ENCODE assay signal across 24 cellular contexts in the genomic region with DNA sequence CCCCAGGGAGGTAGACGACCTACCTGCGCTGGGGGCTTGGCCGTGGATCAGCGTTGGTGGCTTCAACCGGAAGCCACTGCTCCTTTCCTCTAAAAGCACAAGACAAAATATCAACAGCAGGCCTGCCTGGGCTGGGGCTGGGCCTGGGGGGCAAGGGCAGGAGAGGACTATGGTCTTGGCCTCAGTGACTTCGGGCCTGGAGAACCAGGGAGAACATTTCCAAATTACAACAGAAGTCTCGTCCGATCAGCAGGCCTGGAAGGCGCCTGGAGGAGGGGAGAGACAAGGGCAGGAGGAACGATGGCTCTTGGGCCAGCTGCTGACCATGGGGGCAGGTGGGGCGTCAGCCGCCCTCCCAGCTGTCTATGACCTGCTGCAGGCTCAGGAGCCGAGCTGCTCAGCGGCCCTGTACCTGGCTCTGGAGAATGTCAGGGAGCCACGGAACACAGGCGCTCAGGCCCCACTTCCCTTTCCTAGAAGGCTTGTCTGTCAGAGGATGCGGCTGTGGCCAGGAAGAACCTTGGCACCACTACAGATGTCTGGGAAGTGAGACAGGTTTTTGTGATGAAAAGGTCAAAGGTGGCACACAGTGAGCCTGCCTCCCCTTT. TPM values are rescaled to one million over a fixed set of nuclear protein-coding genes. Genes with fewer than 3 reads are reported as not detected.
A peak's percentile ranks its signal among the peaks of the same experiment; 100 is the strongest.
DNase-seq lines count a peak whose midpoint lies in the region; ATAC-seq and TF ChIP-seq lines count a peak whose summit lies in the region.
"Had no signal": no experiment of that assay in that cellular context is flagged by ENCODE, and none has a peak within 500 bp of the region (broad histone marks: within the 10 kb centered on the region; RNA-seq: fewer than 3 reads in every experiment).

No MANE protein-coding gene starts in this region.

- no peak overlapping the region for H3K9ac ChIP-seq in endodermal cell (ENCODE audit: extremely low read depth, low read length, poor library complexity, severe bottlenecking)

- 79% methylated on average over 17 of the region's 17 CpGs for WGBS in right cardiac atrium
- WGBS in endodermal cell (ENCODE audit: insufficient coverage in 1 of 2, insufficient read length in 1 of 2), 2 experiments: 96% methylated on average over 9 to 17 of the region's 17 CpGs

- H3K4me3 Mint-ChIP-seq in endodermal cell (no peak overlapping the region), nephron (peak overlapping the region in 2 of 3 experiments; percentile 11 to 24)
- H3K4me3 Mint-ChIP-seq: activated CD4-positive, alpha-beta memory T cell treated with anti-CD3 and anti-CD28 coated beads for 36 hours; activated naive CD4-positive, alpha-beta T cell treated with anti-CD3 and anti-CD28 coated beads for 36 hours; activated T-cell treated with anti-CD3 and anti-CD28 coated beads, Interleukin-2, amount 50 U/mL, for 24 hours; CD4-positive, CD25-positive, alpha-beta regulatory T cell had no signal

- H3K4me3 ChIP-seq in right cardiac atrium (ENCODE audit: low read length) (no peak overlapping the region), endodermal cell (ENCODE audit: low read length) (no peak overlapping the region)
- H3K4me3 ChIP-seq: GM12878, left ventricle myocardium inferior had no signal

- intact Hi-C loops in right cardiac atrium (cut with DNase I): no loop called here
- intact Hi-C loops in cardiac septum (cut with DNase I): no loop called here

- no peaks in the 10 kb centered on the region for H3K4me1 Mint-ChIP-seq in endodermal cell
- peaks cover 56% of the 10 kb centered on the region for H3K4me1 Mint-ChIP-seq in nephron

- H3K9me3 ChIP-seq in right cardiac atrium (ENCODE audit: control insufficient read depth, low read length) (no peaks in the 10 kb centered on the region), endodermal cell (ENCODE audit: control insufficient read depth, low read length) (no peaks in the 10 kb centered on the region)
- H3K9me3 ChIP-seq: left ventricle myocardium inferior had no signal

- H3K27ac ChIP-seq in right cardiac atrium (ENCODE audit: low read length): no peak overlapping the region
- no peak overlapping the region for H3K27ac ChIP-seq in endodermal cell (ENCODE audit: low read depth, low read length)
- H3K27ac ChIP-seq: brain microvascular endothelial cell, left ventricle myocardium inferior had no signal

- H3K27ac Mint-ChIP-seq in endodermal cell (peak overlapping the region; percentile 81), nephron (peak overlapping the region; percentile 95 to 99 (median 97))
- H3K27ac Mint-ChIP-seq: activated CD4-positive, alpha-beta memory T cell treated with anti-CD3 and anti-CD28 coated beads for 36 hours; activated naive CD4-positive, alpha-beta T cell treated with anti-CD3 and anti-CD28 coated beads for 36 hours; activated T-cell treated with anti-CD3 and anti-CD28 coated beads, Interleukin-2, amount 50 U/mL, for 24 hours had no signal

- H3K27me3 Mint-ChIP-seq in endodermal cell (ENCODE audit: insufficient read depth) (no peaks in the 10 kb centered on the region), nephron (ENCODE audit: low read depth) (peaks cover 3% of the 10 kb centered on the region)
- H3K27me3 Mint-ChIP-seq: activated CD4-positive, alpha-beta memory T cell treated with anti-CD3 and anti-CD28 coated beads for 36 hours; activated T-cell treated with anti-CD3 and anti-CD28 coated beads, Interleukin-2, amount 50 U/mL, for 24 hours; CD4-positive, CD25-positive, alpha-beta regulatory T cell had no signal

- H3K9me3 Mint-ChIP-seq in endodermal cell (no peaks in the 10 kb centered on the region), nephron (no peaks in the 10 kb centered on the region)
- H3K9me3 Mint-ChIP-seq: activated CD4-positive, alpha-beta memory T cell treated with anti-CD3 and anti-CD28 coated beads for 36 hours; activated naive CD4-positive, alpha-beta T cell treated with anti-CD3 and anti-CD28 coated beads for 36 hours; activated T-cell treated with anti-CD3 and anti-CD28 coated beads, Interleukin-2, amount 50 U/mL, for 24 hours; CD4-positive, CD25-positive, alpha-beta regulatory T cell had no signal

- ATAC-seq in right cardiac atrium: peak in 1 of 2 donors; percentile 8
- ATAC-seq: esophagus mucosa, GM12878 had no signal

- TF ChIP-seq CTCF in endodermal cell (conservative IDR thresholded peaks at IDR 0.05): no peak
- no peak for TF ChIP-seq CTCF in nephron (IDR thresholded peaks at IDR 0.05; ENCODE audit: unreplicated experiment in 3 of 3)

- H3K36me3 ChIP-seq in endodermal cell (ENCODE audit: control insufficient read depth, insufficient read depth, low read length): peaks cover 60% of the 10 kb centered on the region

- H3K4me1 ChIP-seq in right cardiac atrium (ENCODE audit: control insufficient read depth, insufficient read depth, low read length): peaks cover 2% of the 10 kb centered on the region
- H3K4me1 ChIP-seq in endodermal cell (ENCODE audit: control insufficient read depth, insufficient read depth, low read length): no peaks in the 10 kb centered on the region

- no peaks in the 10 kb centered on the region for H3K27me3 ChIP-seq in right cardiac atrium (ENCODE audit: control insufficient read depth, insufficient read depth)
- H3K27me3 ChIP-seq in endodermal cell (ENCODE audit: control insufficient read depth, insufficient read depth, low read length, poor library complexity, severe bottlenecking): no peaks in the 10 kb centered on the region
- H3K27me3 ChIP-seq: brain microvascular endothelial cell had no signal

- H3K36me3 Mint-ChIP-seq in endodermal cell (ENCODE audit: low read depth) (peaks cover 79% of the 10 kb centered on the region), nephron (ENCODE audit: low read depth) (peaks cover 55% of the 10 kb centered on the region)

- DNase-seq in right cardiac atrium (peak in 2 of 3 donors; percentile 24 to 50), cardiac septum (ENCODE audit: low spot score) (no peak), endodermal cell (no peak), SKM-1 (lab: John Stamatoyannopoulos, UW; ENCODE audit: unreplicated experiment) (no peak), NCI-H510A (lab: John Stamatoyannopoulos, UW) (no peak), ecto neural progenitor cell (ENCODE audit: low spot score) (no peak)
- DNase-seq in NK-92 treated with Interleukin-12 subunit alpha and Interleukin-12 subunit beta, amount 100 ng/mL, for 24 hours (lab: John Stamatoyannopoulos, UW): no peak
- DNase-seq: ACHN; activated CD4-positive, alpha-beta memory T cell treated with anti-CD3 and anti-CD28 coated beads for 36 hours; activated naive CD4-positive, alpha-beta T cell treated with anti-CD3 and anti-CD28 coated beads for 36 hours; activated T-cell treated with anti-CD3 and anti-CD28 coated beads, Interleukin-2, amount 50 U/mL, for 24 hours; brain microvascular endothelial cell; CD4-positive, CD25-positive, alpha-beta regulatory T cell; DMS153; GF-D8; left ventricle myocardium inferior; NCI-H1436; NCI-H2171 treated with DMSO at 0.1 percent for 48 hours; NCI-H748 treated with DMSO at 0.1 percent for 48 hours; SIG-M5; T-helper 1 cell had no signal

RNA-seq across cellular contexts. Expression of gene CAPS, which starts 19.4 kb away (rescaled TPM):
- total RNA-seq in right cardiac atrium: 10 to 100 TPM in 2 of 4 donors, 1 to 10 TPM in 2; 8.9 to 14.2 (median 9.9) TPM
- polyA plus RNA-seq in right cardiac atrium: 7.1 TPM
- 2.7 TPM for total RNA-seq in cardiac septum
- total RNA-seq in endodermal cell: 1 to 10 TPM; 6.6 to 6.7 TPM
- polyA plus RNA-seq in endodermal cell (2013, experiment 1 of 2): 3.8 TPM
- 3.8 TPM for polyA plus RNA-seq in endodermal cell (2013, experiment 2 of 2)

RNA-seq across cellular contexts. Expression of gene VMAC, which starts 28.8 kb away (rescaled TPM):
- total RNA-seq in right cardiac atrium (1 to 10 TPM; 1.9 to 5.8 (median 3.8) TPM), cardiac septum (2.4 TPM), endodermal cell (1 to 10 TPM; 5.9 TPM)
- polyA plus RNA-seq in right cardiac atrium: 3.6 TPM
- polyA plus RNA-seq in endodermal cell (2013, experiment 1 of 2): 3.5 TPM
- polyA plus RNA-seq in endodermal cell (2013, experiment 2 of 2): 3.4 TPM

RNA-seq across cellular contexts. Expression of gene NDUFA11, which starts 29.9 kb away (rescaled TPM):
- total RNA-seq in right cardiac atrium: 100 to 1,000 TPM; 515 to 756 (median 624) TPM
- polyA plus RNA-seq in right cardiac atrium: 1,214 TPM
- 414 TPM for total RNA-seq in cardiac septum
- 100 to 1,000 TPM; 242 to 269 TPM for total RNA-seq in endodermal cell
- 216 TPM for polyA plus RNA-seq in endodermal cell (2013, experiment 1 of 2)
- 206 TPM for polyA plus RNA-seq in endodermal cell (2013, experiment 2 of 2)

RNA-seq across cellular contexts. Expression of gene RANBP3, which starts 44.4 kb away (rescaled TPM):
- total RNA-seq in right cardiac atrium: 10 to 100 TPM; 54.8 to 73.8 (median 67.7) TPM
- 49.6 TPM for polyA plus RNA-seq in right cardiac atrium
- 49.0 TPM for total RNA-seq in cardiac septum
- total RNA-seq in endodermal cell: 10 to 100 TPM; 77.4 to 81.4 TPM
- 72.9 TPM for polyA plus RNA-seq in endodermal cell (2013, experiment 1 of 2)
- polyA plus RNA-seq in endodermal cell (2013, experiment 2 of 2): 60.6 TPM

Comparison
In these comparisons a context has a peak if more than half of its experiments do, and no peak if none do; other contexts are left out.
1. DNase-seq: peak in right cardiac atrium (2 of 3); none in cardiac septum (single experiment), endodermal cell (single experiment), NK-92 treated with Interleukin-12 subunit alpha and Interleukin-12 subunit beta, amount 100 ng/mL, for 24 hours (single experiment), SKM-1 (single experiment), NCI-H510A (single experiment) and ecto neural progenitor cell (single experiment).